In genomic region chr5:131693894-131694293, GRCh38 we compare ENCODE assay signal across 23 cellular contexts.
"Had no signal": no experiment of that assay in that cellular context is flagged by ENCODE, and none has a peak within 500 bp of the region (broad histone marks: within the 10 kb centered on the region; RNA-seq: fewer than 3 reads in every experiment).

No MANE protein-coding gene starts in this region.

- H3K4me3 ChIP-seq: colonic mucosa, dorsolateral prefrontal cortex, esophagus muscularis mucosa, gastroesophageal sphincter, heart left ventricle, hepatocyte, left lung, lower lobe of right lung, mucosa of descending colon had no signal

- FAIRE-seq: endothelial cell of umbilical vein, frontal cortex, islet of Langerhans, keratinocyte had no signal

- ATAC-seq: foreskin keratinocyte, gastroesophageal sphincter, heart left ventricle, left cardiac atrium, left lung, left ventricle myocardium superior, lower lobe of right lung, mucosa of descending colon had no signal

- H3K4me1 ChIP-seq: colonic mucosa, esophagus muscularis mucosa, foreskin keratinocyte, gastroesophageal sphincter, heart left ventricle, left lung, lower lobe of right lung had no signal

- H3K4me2 ChIP-seq: hepatocyte had no signal

- H3K79me2 ChIP-seq: hepatocyte had no signal

- H2AFZ ChIP-seq: hepatocyte had no signal

- H3K27me3 ChIP-seq: colonic mucosa, dorsolateral prefrontal cortex, esophagus muscularis mucosa, foreskin keratinocyte, gastroesophageal sphincter, heart left ventricle, hepatocyte, left lung had no signal

- H3K36me3 ChIP-seq: colonic mucosa had no signal

- H3K27ac ChIP-seq: colonic mucosa, dorsolateral prefrontal cortex, esophagus muscularis mucosa, foreskin keratinocyte, gastroesophageal sphincter, heart left ventricle, hepatocyte, left lung, lower lobe of right lung had no signal

- DNase-seq: colonic mucosa; cortex of kidney; dermis blood vessel endothelial cell; dorsolateral prefrontal cortex; effector CD4-positive, alpha-beta T cell; effector memory CD4-positive, alpha-beta T cell; foreskin keratinocyte; heart left ventricle; hypothalamus; left cardiac atrium; left lung; left ventricle myocardium superior; lower lobe of right lung; mesenchymal stem cell; mucosa of descending colon; naive B cell had no signal

- H3K9me3 ChIP-seq: colonic mucosa, esophagus muscularis mucosa, gastroesophageal sphincter, left lung, lower lobe of right lung, mucosa of descending colon had no signal
